In the genomic region with DNA sequence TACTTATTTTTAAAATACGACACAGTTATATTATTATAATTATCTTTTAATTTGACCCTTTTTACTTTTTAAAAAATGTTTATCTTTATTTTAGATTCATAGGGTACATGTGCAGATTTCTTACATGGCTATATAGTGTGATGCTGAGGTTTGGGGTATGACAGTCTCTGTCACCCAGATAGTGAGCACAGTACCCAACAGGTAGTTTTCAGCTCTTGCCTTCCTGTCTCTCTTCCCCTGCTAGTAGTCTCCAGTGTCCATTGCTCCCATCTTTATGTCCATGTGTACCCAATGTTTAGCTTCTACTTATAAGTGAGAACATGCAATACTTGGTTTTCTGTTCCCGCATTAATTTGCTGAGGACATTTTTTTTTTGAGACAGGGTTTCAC, we compare ENCODE assay signal across 24 cellular contexts. TPM values are rescaled to one million over a fixed set of nuclear protein-coding genes. Genes with fewer than 3 reads are reported as not detected.
"Had no signal": no experiment of that assay in that cellular context is flagged by ENCODE, and none has a peak within 500 bp of the region (broad histone marks: within the 10 kb centered on the region; RNA-seq: fewer than 3 reads in every experiment).

No MANE protein-coding gene starts in this region.

- H3K27me3 Mint-ChIP-seq: activated CD4-positive, alpha-beta memory T cell treated with anti-CD3 and anti-CD28 coated beads, Interleukin-2, amount 10 ng/mL, durations not matched to agents 7 days and 5 days; activated CD4-positive, alpha-beta T cell treated with anti-CD3 and anti-CD28 coated beads, Interleukin-2, amount 10 ng/mL, durations not matched to agents 24 days and 14 days; type B pancreatic cell had no signal

- H3K4me3 ChIP-seq: esophagus squamous epithelium, gastroesophageal sphincter, heart left ventricle, thoracic aorta, vagina had no signal

- H3K27ac ChIP-seq: esophagus squamous epithelium, gastroesophageal sphincter, parathyroid adenoma, thoracic aorta had no signal

- H3K27me3 ChIP-seq: esophagus squamous epithelium, gastroesophageal sphincter, heart left ventricle, vagina had no signal

- DNase-seq: activated CD4-positive, alpha-beta memory T cell treated with anti-CD3 and anti-CD28 coated beads, Interleukin-2, amount 10 ng/mL, durations not matched to agents 7 days and 5 days; activated CD4-positive, alpha-beta T cell treated with anti-CD3 and anti-CD28 coated beads, Interleukin-2, amount 10 ng/mL, durations not matched to agents 24 days and 14 days; activated effector memory CD4-positive, alpha-beta T cell treated with anti-CD3 and anti-CD28 coated beads, Interleukin-2, amount 50 U/mL, for 16 hours; activated naive CD4-positive, alpha-beta T cell treated with anti-CD3 and anti-CD28 coated beads, Interleukin-2, amount 50 U/mL, for 16 hours; activated naive CD8-positive, alpha-beta T cell treated with anti-CD3 and anti-CD28 coated beads, Interleukin-2, amount 50 U/mL, for 24 hours; cortex of kidney; endodermal cell; esophagus squamous epithelium; heart left ventricle; nucleus accumbens; right cardiac atrium; stimulated activated CD4-positive, alpha-beta T cell treated with anti-CD3 and anti-CD28 coated beads, Interleukin-4, amount 100 ng/mL, for 24 hours; stimulated activated naive CD4-positive, alpha-beta T cell treated with Interleukin-2 at 50 U/mL for 16 hours had no signal

- H3K27ac Mint-ChIP-seq: activated CD4-positive, alpha-beta memory T cell treated with anti-CD3 and anti-CD28 coated beads, Interleukin-2, amount 10 ng/mL, durations not matched to agents 7 days and 5 days; activated CD4-positive, alpha-beta T cell treated with anti-CD3 and anti-CD28 coated beads, Interleukin-2, amount 10 ng/mL, durations not matched to agents 24 days and 14 days; activated naive CD8-positive, alpha-beta T cell treated with anti-CD3 and anti-CD28 coated beads, Interleukin-2, amount 50 U/mL, for 24 hours; endodermal cell; memory B cell; type B pancreatic cell had no signal

- H3K4me1 Mint-ChIP-seq: activated CD4-positive, alpha-beta memory T cell treated with anti-CD3 and anti-CD28 coated beads, Interleukin-2, amount 10 ng/mL, durations not matched to agents 7 days and 5 days; activated CD4-positive, alpha-beta T cell treated with anti-CD3 and anti-CD28 coated beads, Interleukin-2, amount 10 ng/mL, durations not matched to agents 24 days and 14 days; activated naive CD8-positive, alpha-beta T cell treated with anti-CD3 and anti-CD28 coated beads, Interleukin-2, amount 50 U/mL, for 24 hours; memory B cell had no signal

- FAIRE-seq: islet of Langerhans had no signal

- H3K4me3 Mint-ChIP-seq: activated CD4-positive, alpha-beta memory T cell treated with anti-CD3 and anti-CD28 coated beads, Interleukin-2, amount 10 ng/mL, durations not matched to agents 7 days and 5 days; activated CD4-positive, alpha-beta T cell treated with anti-CD3 and anti-CD28 coated beads, Interleukin-2, amount 10 ng/mL, durations not matched to agents 24 days and 14 days; activated naive CD8-positive, alpha-beta T cell treated with anti-CD3 and anti-CD28 coated beads, Interleukin-2, amount 50 U/mL, for 24 hours; endodermal cell; memory B cell; type B pancreatic cell had no signal

- H3K9me3 Mint-ChIP-seq: activated CD4-positive, alpha-beta memory T cell treated with anti-CD3 and anti-CD28 coated beads, Interleukin-2, amount 10 ng/mL, durations not matched to agents 7 days and 5 days; activated CD4-positive, alpha-beta T cell treated with anti-CD3 and anti-CD28 coated beads, Interleukin-2, amount 10 ng/mL, durations not matched to agents 24 days and 14 days; activated naive CD8-positive, alpha-beta T cell treated with anti-CD3 and anti-CD28 coated beads, Interleukin-2, amount 50 U/mL, for 24 hours; endodermal cell; memory B cell; type B pancreatic cell had no signal

- H3K4me1 ChIP-seq: esophagus squamous epithelium, gastroesophageal sphincter, parathyroid adenoma, vagina had no signal

- ATAC-seq: activated CD4-positive, CD25-positive, alpha-beta regulatory T cell treated with anti-CD3 and anti-CD28 coated beads, Interleukin-2, amount 50 U/mL, for 24 hours; activated naive CD8-positive, alpha-beta T cell treated with anti-CD3 and anti-CD28 coated beads, Interleukin-2, amount 50 U/mL, for 24 hours; gastroesophageal sphincter; right cardiac atrium had no signal

- H3K79me2 ChIP-seq: parathyroid adenoma had no signal

- H3K36me3 ChIP-seq: esophagus squamous epithelium, gastroesophageal sphincter, heart left ventricle, thoracic aorta, vagina had no signal

- H2AFZ ChIP-seq: parathyroid adenoma had no signal

- H3K36me3 Mint-ChIP-seq: memory B cell, type B pancreatic cell had no signal

RNA-seq across cellular contexts. Expression of a gene that starts 21.8 kb away (rescaled TPM):
- total RNA-seq: activated CD4-positive, alpha-beta memory T cell treated with anti-CD3 and anti-CD28 coated beads, Interleukin-2, amount 10 ng/mL, durations not matched to agents 7 days and 5 days; activated CD4-positive, alpha-beta T cell treated with anti-CD3 and anti-CD28 coated beads, Interleukin-2, amount 10 ng/mL, durations not matched to agents 24 days and 14 days; endodermal cell; mononuclear cell; myocyte; pulmonary artery endothelial cell; thoracic aorta had no signal
